ENCODE assay signal across 1 cellular context in the genomic region with DNA sequence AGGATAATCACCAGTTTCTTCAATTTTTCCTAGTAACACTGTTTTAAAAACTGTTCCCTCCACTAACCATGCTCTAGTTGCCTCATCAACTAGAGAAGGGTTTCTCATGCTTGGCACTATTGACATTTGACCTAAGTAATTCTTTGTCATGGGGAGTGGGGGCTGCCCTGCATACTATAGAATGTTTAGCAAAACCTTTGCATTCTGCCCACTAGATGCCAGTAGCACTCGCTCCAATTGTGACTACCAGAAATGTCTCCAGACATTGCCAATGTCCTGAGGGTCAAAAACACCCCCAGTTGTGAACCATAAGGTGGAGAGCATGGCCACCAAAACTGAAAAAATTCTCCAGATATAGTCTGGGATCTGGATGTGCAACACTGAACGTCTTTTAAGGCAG.
TF ChIP-seq lines count a peak whose summit lies in the region.

No MANE protein-coding gene starts in this region.

TF ChIP-seq in Ishikawa, 13 proteins besides CTCF, POLR2A, EP300 and RAD21 (continued from another document):
- TF ChIP-seq, protein P1, sequence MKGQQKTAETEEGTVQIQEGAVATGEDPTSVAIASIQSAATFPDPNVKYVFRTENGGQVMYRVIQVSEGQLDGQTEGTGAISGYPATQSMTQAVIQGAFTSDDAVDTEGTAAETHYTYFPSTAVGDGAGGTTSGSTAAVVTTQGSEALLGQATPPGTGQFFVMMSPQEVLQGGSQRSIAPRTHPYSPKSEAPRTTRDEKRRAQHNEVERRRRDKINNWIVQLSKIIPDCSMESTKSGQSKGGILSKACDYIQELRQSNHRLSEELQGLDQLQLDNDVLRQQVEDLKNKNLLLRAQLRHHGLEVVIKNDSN (IDR thresholded peaks at IDR 0.05), result no peak
- TF ChIP-seq ZBTB7A (IDR thresholded peaks at IDR 0.05; ENCODE audit: low read depth) (no peak), CREB1 (IDR thresholded peaks at IDR 0.05; ENCODE audit: low read depth) (no peak), YY1 (IDR thresholded peaks at IDR 0.05; ENCODE audit: low read depth) (no peak), CEBPB (IDR thresholded peaks at IDR 0.05) (no peak), TAF1 (IDR thresholded peaks at IDR 0.05; ENCODE audit: low read depth) (no peak), TEAD4 (IDR thresholded peaks at IDR 0.05) (no peak), FOXM1 (IDR thresholded peaks at IDR 0.05; ENCODE audit: borderline replicate concordance, low read depth) (no peak)
- TF ChIP-seq, protein P2, sequence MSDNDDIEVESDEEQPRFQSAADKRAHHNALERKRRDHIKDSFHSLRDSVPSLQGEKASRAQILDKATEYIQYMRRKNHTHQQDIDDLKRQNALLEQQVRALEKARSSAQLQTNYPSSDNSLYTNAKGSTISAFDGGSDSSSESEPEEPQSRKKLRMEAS (IDR thresholded peaks at IDR 0.05), result no peak
